ENCODE assay signal across 8 cellular contexts in genomic region chr13:34076943-34077703, GRCh38.
A peak's percentile ranks its signal among the peaks of the same experiment; 100 is the strongest.
DNase-seq lines count a peak whose midpoint lies in the region; ATAC-seq and TF ChIP-seq lines count a peak whose summit lies in the region.

No MANE protein-coding gene starts in this region.

- peak; percentile 72 for TF ChIP-seq CTCF in epithelial cell of proximal tubule (conservative IDR thresholded peaks at IDR 0.05; ENCODE audit: low read depth, low read length)

- no peak overlapping the region for H3K4me3 ChIP-seq in epithelial cell of proximal tubule (ENCODE audit: low read depth, low read length)

- ATAC-seq in HG02852 (IDR thresholded peaks at IDR 0.05; ENCODE audit: unreplicated experiment) (no peak), HG03097 (IDR thresholded peaks at IDR 0.05; ENCODE audit: low FRiP score, unreplicated experiment) (no peak)

- peak; percentile 18 for DNase-seq in NOMO-1 treated with DMSO at 0.1 percent for 48 hours (lab: John Stamatoyannopoulos, UW; ENCODE audit: unreplicated experiment)
- DNase-seq in NOMO-1 (lab: John Stamatoyannopoulos, UW; ENCODE audit: unreplicated experiment in 2 of 2) = no peak
- DNase-seq in NCI-H69 (lab: John Stamatoyannopoulos, UW) = peak; percentile 20
- DNase-seq in epithelial cell of proximal tubule (ENCODE audit: low read depth) = no peak
- peak; percentile 7 for DNase-seq in pons (ENCODE audit: low spot score)
- no peak for DNase-seq in stimulated activated CD4-positive, alpha-beta T cell treated with anti-CD3 and anti-CD28 coated beads, Interleukin-2, amount 100 ng/mL, for 24 hours

Comparison
In these comparisons a context has a peak if more than half of its experiments do, and no peak if none do; other contexts are left out.
1. DNase-seq: peak in NOMO-1 treated with DMSO at 0.1 percent for 48 hours (single experiment), NCI-H69 (single experiment) and pons (single experiment); none in NOMO-1 (0 of 2), epithelial cell of proximal tubule (single experiment) and stimulated activated CD4-positive, alpha-beta T cell treated with anti-CD3 and anti-CD28 coated beads, Interleukin-2, amount 100 ng/mL, for 24 hours (0 of 2).